Comparison of ENCODE assay signal across 29 cellular contexts in the genomic region with DNA sequence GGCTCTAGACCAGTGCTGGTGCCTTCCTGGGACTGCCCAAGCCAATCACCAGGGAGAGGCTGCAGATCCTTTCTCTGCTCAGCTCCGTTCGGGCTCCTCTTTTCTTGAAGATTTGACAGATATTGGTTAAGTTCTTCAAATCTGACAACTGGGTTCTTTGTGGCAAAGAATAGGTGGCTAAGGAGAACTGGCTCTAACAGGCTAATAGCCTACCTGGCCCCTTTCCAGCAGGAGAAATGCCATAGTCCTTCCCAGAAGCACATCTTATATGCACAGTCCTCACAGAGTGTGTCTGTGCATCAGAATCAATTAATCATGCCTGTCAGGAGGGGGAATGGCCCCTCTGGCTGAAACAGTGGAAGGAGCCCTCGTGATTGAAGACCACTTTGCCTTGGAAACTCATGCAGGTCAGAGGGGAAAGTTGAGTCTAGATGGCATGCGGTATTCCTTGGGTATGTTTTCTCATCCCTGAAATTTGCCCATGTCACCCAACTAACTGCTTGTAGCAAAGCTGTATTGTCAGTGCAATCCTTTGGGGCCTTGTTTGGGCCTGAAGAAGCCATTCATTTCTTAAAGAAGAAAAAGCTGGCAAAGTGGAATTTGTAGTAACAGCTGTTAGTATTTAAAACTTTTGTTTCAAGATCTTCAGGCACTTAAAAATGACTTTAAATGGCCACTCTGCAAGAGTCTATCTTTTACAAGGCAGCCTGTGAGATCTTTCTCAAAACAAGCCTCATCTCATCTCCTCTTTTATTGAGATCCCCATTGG.
DNase-seq lines count a peak whose midpoint lies in the region; ATAC-seq, FAIRE-seq and TF ChIP-seq lines count a peak whose summit lies in the region.
"Had no signal": no experiment of that assay in that cellular context is flagged by ENCODE, and none has a peak within 500 bp of the region (broad histone marks: within the 10 kb centered on the region; RNA-seq: fewer than 3 reads in every experiment).

No MANE protein-coding gene starts in this region.

- ATAC-seq in GM21528 (IDR thresholded peaks at IDR 0.05; ENCODE audit: low FRiP score, unreplicated experiment) (no peak), HG03469 (IDR thresholded peaks at IDR 0.05; ENCODE audit: unreplicated experiment) (no peak)
- ATAC-seq: esophagus mucosa, Panc1, pancreas, right lobe of liver, T-helper 17 cell had no signal

- H3K27me3 ChIP-seq in colonic mucosa (no peaks in the 10 kb centered on the region), muscle layer of colon (ENCODE audit: control insufficient read depth in 1 of 2, insufficient read depth in 2 of 2, low read length in 2 of 2) (no peaks in the 10 kb centered on the region), tibial artery (no peaks in the 10 kb centered on the region)
- H3K27me3 ChIP-seq: pancreas, right lobe of liver had no signal

- H3K4me3 ChIP-seq in colonic mucosa (no peak overlapping the region), muscle layer of colon (ENCODE audit: low read depth in 1 of 2, low read length in 2 of 2) (no peak overlapping the region), tibial artery (no peak overlapping the region)
- H3K4me3 ChIP-seq: HAP-1, pancreas, right lobe of liver had no signal

- H3K9me3 ChIP-seq in colonic mucosa (no peaks in the 10 kb centered on the region), muscle layer of colon (ENCODE audit: low read length) (no peaks in the 10 kb centered on the region), tibial artery (no peaks in the 10 kb centered on the region)
- H3K9me3 ChIP-seq: HAP-1, pancreas, right lobe of liver had no signal

- intact Hi-C loops in colonic mucosa (cut with DNase I), result no loop called here
- intact Hi-C loops in tibial artery (cut with DNase I; ENCODE audit: low total_unique reads), result loop anchor here (10.0 kb wide), 1 partner anchor 297 kb away; no protein-coding TSS in a partner anchor

- TF ChIP-seq CTCF in colonic mucosa (IDR thresholded peaks at IDR 0.05), result no peak
- no peak for TF ChIP-seq CTCF in tibial artery (IDR thresholded peaks at IDR 0.05)

- H3K36me3 ChIP-seq in colonic mucosa (no peaks in the 10 kb centered on the region), muscle layer of colon (ENCODE audit: insufficient read depth, low read length) (no peaks in the 10 kb centered on the region), tibial artery (no peaks in the 10 kb centered on the region)
- H3K36me3 ChIP-seq: HAP-1, pancreas, right lobe of liver had no signal

- FAIRE-seq in HTR-8/SVneo (lab: Jason Lieb, UNC), result peak; percentile 96
- FAIRE-seq: astrocyte, GM18507, kidney had no signal

- H3K9ac ChIP-seq in colonic mucosa (ENCODE audit: low read depth in 2 of 2, low read length in 2 of 2) (no peak overlapping the region), muscle layer of colon (ENCODE audit: low read length) (no peak overlapping the region)
- H3K9ac ChIP-seq: KMS-11 had no signal

- H3K4me1 ChIP-seq in colonic mucosa (no peaks in the 10 kb centered on the region), muscle layer of colon (ENCODE audit: insufficient read depth, low read length) (peaks cover 56% of the 10 kb centered on the region), tibial artery (peaks cover 0 to 54% (median 33%) of the 10 kb centered on the region in 4 donors)
- H3K4me1 ChIP-seq: HAP-1 had no signal

- H3K27ac ChIP-seq in colonic mucosa, result no peak overlapping the region
- H3K27ac ChIP-seq in muscle layer of colon (ENCODE audit: low read depth, low read length), result peak overlapping the region; percentile 60
- peak overlapping the region; percentile 32 to 42 for H3K27ac ChIP-seq in tibial artery
- H3K27ac ChIP-seq: KMS-11, pancreas, right lobe of liver had no signal

- DNase-seq in HTR-8/SVneo (ENCODE audit: insufficient read length, low spot score), result no peak
- DNase-seq in colonic mucosa, result peak; percentile 15
- no peak for DNase-seq in tibial artery
- no peak for DNase-seq in Ammon's horn (ENCODE audit: low spot score)
- no peak for DNase-seq in dedifferentiated amniotic fluid mesenchymal stem cell (ENCODE audit: extremely low spot score)
- DNase-seq: activated CD4-positive, alpha-beta T cell treated with anti-CD3 and anti-CD28 coated beads, Interleukin-2, amount 50 U/mL, for 1 hour; activated naive CD8-positive, alpha-beta T cell treated with anti-CD3 and anti-CD28 coated beads for 36 hours; CD4-positive, CD25-positive, alpha-beta regulatory T cell; cerebellar nuclear complex; effector CD8-positive, alpha-beta T cell; kidney; mammary epithelial cell; naive B cell; NCI-H1930; NK-92 treated with Interleukin-12 subunit alpha and Interleukin-12 subunit beta, amount 100 ng/mL, for 24 hours; pancreas; right lobe of liver; stimulated activated CD4-positive, alpha-beta T cell treated with anti-CD3 and anti-CD28 coated beads, Interleukin-15, amount 100 ng/mL, for 24 hours; stimulated activated CD8-positive, alpha-beta memory T cell treated with anti-CD3 and anti-CD28 coated beads, Interleukin-4, amount 100 ng/mL, for 48 hours; T-helper 17 cell had no signal
